10 cellular contexts compared by ENCODE assay signal in genomic region chr5:169584998-169585451, GRCh38. TPM values are rescaled to one million over a fixed set of nuclear protein-coding genes. Genes with fewer than 3 reads are reported as not detected.
DNase-seq lines count a peak whose midpoint lies in the region; ATAC-seq, FAIRE-seq and TF ChIP-seq lines count a peak whose summit lies in the region.
"Had no signal": no experiment of that assay in that cellular context is flagged by ENCODE, and none has a peak within 500 bp of the region (broad histone marks: within the 10 kb centered on the region; RNA-seq: fewer than 3 reads in every experiment).

No MANE protein-coding gene starts in this region.

- no peaks in the 10 kb centered on the region for H3K27me3 ChIP-seq in CD8-positive, alpha-beta T cell (ENCODE audit: insufficient read depth, low read length)
- H3K27me3 ChIP-seq in K562 (ENCODE audit: control insufficient read depth in 2 of 2, insufficient read depth in 2 of 2, low read length in 2 of 2), result no peaks in the 10 kb centered on the region
- H3K27me3 ChIP-seq in naive thymus-derived CD4-positive, alpha-beta T cell (ENCODE audit: control insufficient read depth in 2 of 2, insufficient read depth in 2 of 2, low read length in 2 of 2), result no peaks in the 10 kb centered on the region

- in situ Hi-C loops in K562 (cut with MboI), result no loop called here

- no peak for TF ChIP-seq POLR2A in K562 (conservative IDR thresholded peaks at IDR 0.05)

- CTCF ChIA-PET in CD8-positive, alpha-beta T cell (lab: Charles Lee), result no interaction called here
- CTCF ChIA-PET in K562 (lab: Yijun Ruan, JAX; ENCODE audit: low intra/inter-chr PET ratio), result no interaction called here
- CTCF ChIA-PET in naive thymus-derived CD4-positive, alpha-beta T cell (lab: Charles Lee), result interaction anchor here (0.6 kb wide), 1 partner anchor 57 kb away, joined by 3 read pairs; no protein-coding TSS in a partner anchor

- peak overlapping the region; percentile 88 for H3K4me2 ChIP-seq in K562 (ENCODE audit: insufficient read depth, low read length)

- H4K20me1 ChIP-seq in K562 (replicated peaks; ENCODE audit: control insufficient read depth, insufficient read depth, low read length), result 0 out of 2 replicates have a peak, but pooled peaks cover 3% of the 10 kb centered on the region

- H3K4me1 Mint-ChIP-seq in CD8-positive, alpha-beta T cell (ENCODE audit: low read depth), result peaks cover 21% of the 10 kb centered on the region
- H3K4me1 Mint-ChIP-seq in naive thymus-derived CD4-positive, alpha-beta T cell, result peaks cover 9 to 50% (median 40%) of the 10 kb centered on the region in 7 donors

- no peak for TF ChIP-seq RAD21 in K562 (CRISPR knock-in tag; conservative IDR thresholded peaks at IDR 0.05 in 1 of 2, IDR thresholded peaks at IDR 0.05 in 1 of 2)

- TF ChIP-seq CTCF in CD8-positive, alpha-beta T cell (IDR thresholded peaks at IDR 0.05), result no peak
- 0 out of 6 replicates have a peak, but pooled peaks of 1 of the 3 experiments have one; percentile 12 for TF ChIP-seq CTCF in K562 (IDR thresholded peaks at IDR 0.05 in 2 of 3, conservative IDR thresholded peaks at IDR 0.05 in 1 of 3; ENCODE audit: insufficient read depth in 2 of 3, low read depth in 1 of 3, low read length in 3 of 3)

- 0 out of 2 replicates have a peak overlapping the region, but pooled peaks have one; percentile 12 for H2AFZ ChIP-seq in K562 (ENCODE audit: low read depth, low read length)

- H3K9me3 ChIP-seq in CD8-positive, alpha-beta T cell (ENCODE audit: low read length), result no peaks in the 10 kb centered on the region
- 0 out of 2 replicates have a peak, but pooled peaks cover 2% of the 10 kb centered on the region for H3K9me3 ChIP-seq in K562 (replicated peaks; ENCODE audit: control insufficient read depth, insufficient read depth, low read depth, low read length)
- no peaks in the 10 kb centered on the region for H3K9me3 ChIP-seq in naive thymus-derived CD4-positive, alpha-beta T cell (ENCODE audit: control insufficient read depth in 2 of 3, low read length in 3 of 3)

- H3K9me1 ChIP-seq in K562 (ENCODE audit: control insufficient read depth, insufficient read depth, low read length), result no peaks in the 10 kb centered on the region

- intact Hi-C loops in CD8-positive, alpha-beta T cell (cut with DNase I, micrococcal nuclease), result loop anchor here (2.0 to 10.0 kb wide), 6 partner anchors 67 to 1810 kb away; no protein-coding TSS in a partner anchor
- intact Hi-C loops in K562 (cut with micrococcal nuclease), result loop anchor here (5.0 kb wide), 3 partner anchors 82 to 1008 kb away; partner anchors contain the start of gene PANK3
- intact Hi-C loops in naive thymus-derived CD4-positive, alpha-beta T cell (cut with micrococcal nuclease), result loop anchor here in 1 of 2 donors (5.0 to 10.0 kb wide), 3 partner anchors 680 to 1802 kb away; partner anchors contain the start of gene NPM1

- no peak overlapping the region for H3K4me3 ChIP-seq in CD8-positive, alpha-beta T cell (ENCODE audit: low read depth, low read length)
- peak overlapping the region; percentile 1; the same call in 1 of the 2 replicates for H3K4me3 ChIP-seq in Jurkat, Clone E6-1 (ENCODE audit: low read length)
- H3K4me3 ChIP-seq in K562, result peak overlapping the region; percentile 65
- no peak overlapping the region for H3K4me3 ChIP-seq in naive thymus-derived CD4-positive, alpha-beta T cell (ENCODE audit: low read length)
- H3K4me3 ChIP-seq: lung had no signal

- WGBS in K562 (ENCODE audit: insufficient coverage, low coverage, missing lambda C conversion rate), result 24% methylated on average over 3 of the region's 5 CpGs

- peak overlapping the region; percentile 99 for H3K4me3 Mint-ChIP-seq in CD8-positive, alpha-beta T cell
- peak overlapping the region; percentile 69 to 99 (median 96) for H3K4me3 Mint-ChIP-seq in naive thymus-derived CD4-positive, alpha-beta T cell

- no peak overlapping the region for H3K27ac Mint-ChIP-seq in CD8-positive, alpha-beta T cell
- H3K27ac Mint-ChIP-seq in naive thymus-derived CD4-positive, alpha-beta T cell, result peak overlapping the region in 3 of 9 donors; percentile 51 to 80 (median 64)

- H3K9me3 Mint-ChIP-seq in CD8-positive, alpha-beta T cell, result no peaks in the 10 kb centered on the region
- no peaks in the 10 kb centered on the region for H3K9me3 Mint-ChIP-seq in naive thymus-derived CD4-positive, alpha-beta T cell

- H3K27ac ChIP-seq in CD8-positive, alpha-beta T cell (ENCODE audit: low read depth, low read length), result no peak overlapping the region
- H3K27ac ChIP-seq in K562 (ENCODE audit: extremely low read depth, low read depth, low read length), result no peak overlapping the region
- no peak overlapping the region for H3K27ac ChIP-seq in naive thymus-derived CD4-positive, alpha-beta T cell (ENCODE audit: low read depth, low read length)

- peaks cover 22% of the 10 kb centered on the region for H3K36me3 Mint-ChIP-seq in CD8-positive, alpha-beta T cell
- peaks cover 0 to 24% (median 13%) of the 10 kb centered on the region in 5 donors for H3K36me3 Mint-ChIP-seq in naive thymus-derived CD4-positive, alpha-beta T cell

- H3K79me2 ChIP-seq in K562 (ENCODE audit: control insufficient read depth, insufficient read depth, low read length), result peaks cover 33% of the 10 kb centered on the region

- POLR2A ChIA-PET in CD8-positive, alpha-beta T cell (lab: Charles Lee), result no interaction called here
- POLR2A ChIA-PET in K562 (lab: Yijun Ruan, JAX), result interaction anchor here (0.6 to 1.1 kb wide), 2 partner anchors 12 to 14 kb away, joined by 3 to 4 read pairs; no protein-coding TSS in a partner anchor
- POLR2A ChIA-PET in naive thymus-derived CD4-positive, alpha-beta T cell (lab: Charles Lee), result interaction anchor here (0.8 kb wide), 1 partner anchor 537 kb away, joined by 3 read pairs; no protein-coding TSS in a partner anchor

- no TSS peak for BruUV-seq in K562 (replicated peaks; lab: Mats Ljungman, UMichigan)

- no peak for FAIRE-seq in K562 (lab: Jason Lieb, UNC)

- no peaks in the 10 kb centered on the region for H3K27me3 Mint-ChIP-seq in CD8-positive, alpha-beta T cell (ENCODE audit: low read depth)
- H3K27me3 Mint-ChIP-seq in naive thymus-derived CD4-positive, alpha-beta T cell, result peaks cover 0 to 6% (median 0%) of the 10 kb centered on the region in 5 donors

- H3K4me1 ChIP-seq in CD8-positive, alpha-beta T cell (ENCODE audit: insufficient read depth, low read length), result peaks cover 5% of the 10 kb centered on the region
- H3K4me1 ChIP-seq in K562 (replicated peaks in 1 of 2; ENCODE audit: control insufficient read depth in 2 of 2, insufficient read depth in 2 of 2, low read length in 2 of 2), result peaks cover 2 to 7% of the 10 kb centered on the region in 2 experiments; a peak in 3 of 5 replicates
- peaks cover 6% of the 10 kb centered on the region in 2 donors for H3K4me1 ChIP-seq in naive thymus-derived CD4-positive, alpha-beta T cell (ENCODE audit: control insufficient read depth in 2 of 2, insufficient read depth in 2 of 2, low read length in 2 of 2)

- no peak for TF ChIP-seq EP300 in K562 (IDR thresholded peaks at IDR 0.05; ENCODE audit: low read length)

- H3K36me3 ChIP-seq in CD8-positive, alpha-beta T cell (ENCODE audit: insufficient read depth, low read length), result peaks cover 4% of the 10 kb centered on the region
- H3K36me3 ChIP-seq in K562 (ENCODE audit: control insufficient read depth, insufficient read depth, low read length), result peaks cover 21% of the 10 kb centered on the region
- H3K36me3 ChIP-seq in naive thymus-derived CD4-positive, alpha-beta T cell (ENCODE audit: control insufficient read depth in 2 of 3, insufficient read depth in 3 of 3, low read length in 3 of 3), result peaks cover 0 to 10% (median 4%) of the 10 kb centered on the region in 3 experiments

- no peak for DNase-seq in CD8-positive, alpha-beta T cell
- DNase-seq in Jurkat, Clone E6-1 (ENCODE audit: low read depth, low spot score), result no peak
- DNase-seq in K562 (ENCODE audit: extremely low read depth in 1 of 4, low spot score in 3 of 4) (peak in 3 of 4 experiments; percentile 9 to 15 (median 15)), NCI-H748 (lab: John Stamatoyannopoulos, UW; ENCODE audit: unreplicated experiment) (no peak), NCI-H1105 (lab: John Stamatoyannopoulos, UW) (no peak)
- no peak for DNase-seq in naive thymus-derived CD4-positive, alpha-beta T cell
- no peak for DNase-seq in stimulated activated CD4-positive, alpha-beta T cell treated with anti-CD3 and anti-CD28 coated beads, Interleukin-15, amount 100 ng/mL, for 24 hours
- DNase-seq: amygdala had no signal

- H3K9ac ChIP-seq in K562 (ENCODE audit: insufficient read depth in 1 of 2, low read depth in 2 of 2, low read length in 2 of 2), result peak overlapping the region; percentile 5 to 89

- no peak for ATAC-seq in CD8-positive, alpha-beta T cell
- ATAC-seq in K562 (peak; percentile 8; the same call in 2 of the 3 replicates), GM21360 (IDR thresholded peaks at IDR 0.05; ENCODE audit: unreplicated experiment) (no peak)
- no peak for ATAC-seq in naive thymus-derived CD4-positive, alpha-beta T cell

RNA-seq across cellular contexts. Expression of gene SPDL1, which starts 1.5 kb away (rescaled TPM):
- total RNA-seq in CD8-positive, alpha-beta T cell, result 1 to 10 TPM; 5.2 to 6.9 TPM
- 65.2 TPM for polyA plus RNA-seq in Jurkat, Clone E6-1 (2012; ENCODE audit: insufficient read depth, insufficient read length)
- total RNA-seq in K562 (2011; cell fraction: chromatin; rRNA removed; ENCODE audit: low replicate concordance), result 37.3 and 73.2 TPM in 2 replicates
- total RNA-seq in K562 (2011; cell fraction: nucleolus; rRNA removed), result 10.8 and 13.7 TPM in 2 replicates
- total RNA-seq in K562 (2011; cell fraction: nucleoplasm; rRNA removed), result 25.5 and 50.2 TPM in 2 replicates
- total RNA-seq in K562 (2014; rRNA removed), result 29.2 and 54.4 TPM in 2 replicates
- total RNA-seq in K562 (2014; rRNA removed; fragmentation: Illumina TruSeq; extraction: Trizol), result 46.4 and 53.2 TPM in 2 replicates
- total RNA-seq in K562 (2015; rRNA removed; fragmentation: Illumina TruSeq; extraction: Trizol), result 47.8 and 49.0 TPM in 2 replicates
- total RNA-seq in K562 (2021), result 32.8 and 33.5 TPM in 2 replicates
- polyA plus RNA-seq in K562 (2011; rRNA removed), result 36.6 and 45.7 TPM in 2 replicates
- 5.1 and 15.8 TPM in 2 replicates for polyA plus RNA-seq in K562 (2011; cell fraction: cytosol; rRNA removed)
- polyA plus RNA-seq in K562 (2011; cell fraction: nucleus; rRNA removed), result 32.5 and 44.3 TPM in 2 replicates
- polyA plus RNA-seq in K562 (2012), result 33.4 and 35.5 TPM in 2 replicates
- 46.1 and 53.2 TPM in 2 replicates for polyA plus RNA-seq in K562 (2014; fragmentation: Illumina TruSeq; extraction: Trizol)
- polyA plus RNA-seq in K562 (2014; fragmentation: Nextera tagmentation; extraction: Ambion mirVana), result 10 to 100 TPM; 32.4 to 51.4 TPM
- polyA plus RNA-seq in K562 (2014; rRNA removed), result 46.7 and 59.6 TPM in 2 replicates
- polyA minus RNA-seq in K562 (2011; rRNA and poly(A)+ RNA removed), result 47.4 and 52.1 TPM in 2 replicates
- polyA minus RNA-seq in K562 (2011; cell fraction: cytosol; rRNA and poly(A)+ RNA removed), result 10.3 and 12.9 TPM in 2 replicates
- 27.1 and 50.0 TPM in 2 replicates for polyA minus RNA-seq in K562 (2011; cell fraction: nucleus; rRNA and poly(A)+ RNA removed)
- total RNA-seq in naive thymus-derived CD4-positive, alpha-beta T cell, result 10 to 100 TPM in 4 of 5 experiments, 1 to 10 TPM in 1; 9.9 to 27.2 (median 13.6) TPM
- polyA plus RNA-seq in naive thymus-derived CD4-positive, alpha-beta T cell, result 1 to 10 TPM; 6.6 to 8.5 TPM

RNA-seq across cellular contexts. Expression of gene DOCK2, which starts 52.0 kb away (rescaled TPM):
- total RNA-seq in CD8-positive, alpha-beta T cell, result 100 to 1,000 TPM; 194 to 197 TPM
- polyA plus RNA-seq in Jurkat, Clone E6-1 (2012; ENCODE audit: insufficient read depth, insufficient read length), result 103 TPM
- 21.2 and 25.8 TPM in 2 replicates for total RNA-seq in K562 (2011; cell fraction: chromatin; rRNA removed; ENCODE audit: low replicate concordance)
- total RNA-seq in K562 (2011; cell fraction: nucleolus; rRNA removed), result 10.1 and 11.8 TPM in 2 replicates
- 10.5 and 17.9 TPM in 2 replicates for total RNA-seq in K562 (2011; cell fraction: nucleoplasm; rRNA removed)
- total RNA-seq in K562 (2014; rRNA removed) (23.2 and 23.7 TPM in 2 replicates), K562 (2014; rRNA removed; fragmentation: Illumina TruSeq; extraction: Trizol) (20.2 and 20.5 TPM in 2 replicates), K562 (2015; rRNA removed; fragmentation: Illumina TruSeq; extraction: Trizol) (39.9 and 42.6 TPM in 2 replicates), K562 (2021) (28.2 and 29.1 TPM in 2 replicates)
- polyA plus RNA-seq in K562 (2011; rRNA removed) (9.8 and 35.1 TPM in 2 replicates), K562 (2014; fragmentation: Illumina TruSeq; extraction: Trizol) (18.2 and 20.7 TPM in 2 replicates), K562 (2014; fragmentation: Nextera tagmentation; extraction: Ambion mirVana) (1 to 10 TPM; 4.5 to 9.0 TPM), K562 (2014; rRNA removed) (14.0 and 16.5 TPM in 2 replicates)
- 7.3 and 32.1 TPM in 2 replicates for polyA plus RNA-seq in K562 (2011; cell fraction: cytosol; rRNA removed)
- polyA plus RNA-seq in K562 (2011; cell fraction: nucleus; rRNA removed), result 25.0 and 96.7 TPM in 2 replicates
- 26.6 and 45.1 TPM in 2 replicates for polyA plus RNA-seq in K562 (2012)
- 30.6 and 103 TPM in 2 replicates for polyA minus RNA-seq in K562 (2011; rRNA and poly(A)+ RNA removed)
- polyA minus RNA-seq in K562 (2011; cell fraction: cytosol; rRNA and poly(A)+ RNA removed), result 14.0 and 36.2 TPM in 2 replicates
- polyA minus RNA-seq in K562 (2011; cell fraction: nucleus; rRNA and poly(A)+ RNA removed), result 30.3 and 123 TPM in 2 replicates
- 100 to 1,000 TPM; 182 to 345 (median 235) TPM for total RNA-seq in naive thymus-derived CD4-positive, alpha-beta T cell
- 100 to 1,000 TPM in 1 of 2 donors, 10 to 100 TPM in 1; 63.7 to 109 TPM for polyA plus RNA-seq in naive thymus-derived CD4-positive, alpha-beta T cell

Comparison
In these comparisons a context has a peak if more than half of its experiments do, and no peak if none do; other contexts are left out.
1. DNase-seq: peak in K562 (3 of 4); none in CD8-positive, alpha-beta T cell (0 of 7), Jurkat, Clone E6-1 (single experiment), naive thymus-derived CD4-positive, alpha-beta T cell (0 of 9), NCI-H748 (single experiment), stimulated activated CD4-positive, alpha-beta T cell treated with anti-CD3 and anti-CD28 coated beads, Interleukin-15, amount 100 ng/mL, for 24 hours (single experiment) and NCI-H1105 (single experiment).
2. H3K4me3 ChIP-seq: peak in Jurkat, Clone E6-1 (single experiment) and K562 (single experiment); none in CD8-positive, alpha-beta T cell (single experiment) and naive thymus-derived CD4-positive, alpha-beta T cell (single experiment).
3. RNA of gene DOCK2, which starts 52.0 kb away (total RNA-seq): 182 to 345 TPM in naive thymus-derived CD4-positive, alpha-beta T cell and 194 to 197 TPM in CD8-positive, alpha-beta T cell; 10.1 to 42.6 TPM in K562; every median in the first group is over 4 times any median in the second.